Comparison of ENCODE assay signal across 1 cellular context in the genomic region with DNA sequence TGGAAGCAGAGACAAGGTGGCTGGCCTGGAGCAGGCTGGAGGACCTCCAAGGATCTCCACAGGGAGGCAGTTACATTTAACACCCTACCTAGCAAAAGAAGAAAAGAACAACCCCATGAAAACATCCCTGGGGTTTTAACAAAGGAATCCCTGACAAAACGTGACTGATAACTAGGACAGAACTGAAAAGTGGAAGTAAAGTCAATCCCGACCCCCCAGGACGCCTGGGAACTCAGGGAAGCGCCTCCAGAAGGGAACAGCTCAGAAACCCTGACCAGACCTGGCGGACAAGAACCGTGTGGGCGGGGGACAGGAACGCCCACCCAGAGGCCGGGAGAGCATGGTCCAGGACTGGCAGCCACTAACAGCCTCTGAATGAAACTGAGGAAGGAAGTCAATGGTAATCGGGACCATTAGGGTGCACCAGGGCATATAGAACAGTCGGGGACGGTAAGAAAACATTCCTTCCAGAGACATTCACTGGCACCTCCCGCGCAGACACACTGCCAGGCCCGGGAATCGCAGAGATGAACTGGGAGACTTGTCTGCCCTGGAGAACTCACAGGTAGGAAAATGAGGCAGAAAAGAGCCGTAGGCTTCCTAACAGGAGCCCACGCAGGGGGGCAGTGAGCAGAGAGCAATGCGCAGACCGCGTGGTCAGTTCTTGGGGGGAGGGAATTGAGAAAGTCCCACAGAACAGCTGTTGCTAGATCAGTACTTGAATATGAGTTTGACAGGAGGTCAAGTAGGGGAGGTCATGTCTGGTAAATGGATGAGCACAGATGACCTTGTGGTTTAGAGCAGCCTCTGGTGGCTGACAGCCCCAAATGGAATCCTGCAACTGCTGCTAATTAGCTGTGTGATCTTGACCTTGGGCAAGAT.
TF ChIP-seq lines count a peak whose summit lies in the region.

No MANE protein-coding gene starts in this region.

TF ChIP-seq in K562, 482 proteins besides CTCF, POLR2A, EP300 and RAD21 (continued from another document):
- TF ChIP-seq, protein P1, sequence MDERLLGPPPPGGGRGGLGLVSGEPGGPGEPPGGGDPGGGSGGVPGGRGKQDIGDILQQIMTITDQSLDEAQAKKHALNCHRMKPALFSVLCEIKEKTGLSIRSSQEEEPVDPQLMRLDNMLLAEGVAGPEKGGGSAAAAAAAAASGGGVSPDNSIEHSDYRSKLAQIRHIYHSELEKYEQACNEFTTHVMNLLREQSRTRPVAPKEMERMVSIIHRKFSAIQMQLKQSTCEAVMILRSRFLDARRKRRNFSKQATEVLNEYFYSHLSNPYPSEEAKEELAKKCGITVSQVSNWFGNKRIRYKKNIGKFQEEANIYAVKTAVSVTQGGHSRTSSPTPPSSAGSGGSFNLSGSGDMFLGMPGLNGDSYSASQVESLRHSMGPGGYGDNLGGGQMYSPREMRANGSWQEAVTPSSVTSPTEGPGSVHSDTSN (CRISPR knock-in tag; IDR thresholded peaks at IDR 0.05; ENCODE audit: low read depth), result no peak
- TF ChIP-seq, protein P1 (tag; conservative IDR thresholded peaks at IDR 0.05; ENCODE audit: low read depth), result peak; percentile 51
- TF ChIP-seq ESRRA (IDR thresholded peaks at IDR 0.05; ENCODE audit: borderline replicate concordance, low read depth) (peak; percentile 86), NR2C1 (IDR thresholded peaks at IDR 0.05) (no peak), NR2C1 (tag; IDR thresholded peaks at IDR 0.05) (peak; percentile 72), BCL6 (CRISPR knock-in tag; IDR thresholded peaks at IDR 0.05) (no peak), RNF2 (IDR thresholded peaks at IDR 0.05) (0 out of 2 replicates have a peak, but pooled peaks have one; percentile 40), ZBTB7A (IDR thresholded peaks at IDR 0.05; ENCODE audit: borderline replicate concordance, control insufficient read depth, low read depth, low read length) (0 out of 2 replicates have a peak, but pooled peaks have one; percentile 9)
- TF ChIP-seq, protein P2, sequence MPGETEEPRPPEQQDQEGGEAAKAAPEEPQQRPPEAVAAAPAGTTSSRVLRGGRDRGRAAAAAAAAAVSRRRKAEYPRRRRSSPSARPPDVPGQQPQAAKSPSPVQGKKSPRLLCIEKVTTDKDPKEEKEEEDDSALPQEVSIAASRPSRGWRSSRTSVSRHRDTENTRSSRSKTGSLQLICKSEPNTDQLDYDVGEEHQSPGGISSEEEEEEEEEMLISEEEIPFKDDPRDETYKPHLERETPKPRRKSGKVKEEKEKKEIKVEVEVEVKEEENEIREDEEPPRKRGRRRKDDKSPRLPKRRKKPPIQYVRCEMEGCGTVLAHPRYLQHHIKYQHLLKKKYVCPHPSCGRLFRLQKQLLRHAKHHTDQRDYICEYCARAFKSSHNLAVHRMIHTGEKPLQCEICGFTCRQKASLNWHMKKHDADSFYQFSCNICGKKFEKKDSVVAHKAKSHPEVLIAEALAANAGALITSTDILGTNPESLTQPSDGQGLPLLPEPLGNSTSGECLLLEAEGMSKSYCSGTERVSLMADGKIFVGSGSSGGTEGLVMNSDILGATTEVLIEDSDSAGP (CRISPR knock-in tag; IDR thresholded peaks at IDR 0.05), result no peak
TF ChIP-seq in K562: peak in this region for 13.
